8 cellular contexts compared by ENCODE assay signal in genomic region chr1:6613361-6614018, GRCh38. TPM values are rescaled to one million over a fixed set of nuclear protein-coding genes. Genes with fewer than 3 reads are reported as not detected.
DNase-seq lines count a peak whose midpoint lies in the region; ATAC-seq, FAIRE-seq and TF ChIP-seq lines count a peak whose summit lies in the region.

TSS of gene PHF13 (plus strand) at chr1:6613731. CDS start at chr1:6614067, 336 bp downstream.

- H4K20me1 ChIP-seq in OCI-LY1 (ENCODE audit: insufficient read depth, low read length), result no peaks in the 10 kb centered on the region

- peak within 1 kb of the TSS; percentile 99 for H3K4me2 ChIP-seq in OCI-LY1 (ENCODE audit: low read length)

- H3K4me3 Mint-ChIP-seq in endothelial cell (ENCODE audit: unreplicated experiment) (peak within 1 kb of the TSS; percentile 94), mesothelial cell of epicardium (peak within 1 kb of the TSS; percentile 91)

- H3K27me3 ChIP-seq in OCI-LY1 (ENCODE audit: insufficient read depth, low read length), result no peaks in the 10 kb centered on the region

- no peaks in the 10 kb centered on the region for H3K9me2 ChIP-seq in OCI-LY1 (ENCODE audit: low read depth, low read length)

- FAIRE-seq in D721Med (lab: Jason Lieb, UNC), result no peak

- ATAC-seq in GM21526 (IDR thresholded peaks at IDR 0.05; ENCODE audit: low FRiP score, unreplicated experiment), result peak; percentile 84

- H2AFZ ChIP-seq in OCI-LY1 (ENCODE audit: low read length), result no peak within 1 kb of the TSS

- no peak for TF ChIP-seq CTCF in D721Med (IDR thresholded peaks at IDR 0.05; ENCODE audit: insufficient read depth, missing control alignments)
- TF ChIP-seq CTCF in OCI-LY1 (IDR thresholded peaks at IDR 0.05; ENCODE audit: low read length), result no peak
- no peak for TF ChIP-seq CTCF in endothelial cell (IDR thresholded peaks at IDR 0.05; ENCODE audit: unreplicated experiment)
- TF ChIP-seq CTCF in mesothelial cell of epicardium (IDR thresholded peaks at IDR 0.05; ENCODE audit: unreplicated experiment), result no peak

- H3K9ac ChIP-seq in OCI-LY1 (ENCODE audit: low read length), result peak within 1 kb of the TSS; percentile 99

- peaks cover 5% of the 10 kb centered on the region; the same call in 1 of the 2 replicates for H3F3A ChIP-seq in OCI-LY1 (ENCODE audit: insufficient read depth, low read length)

- peaks cover 20% of the 10 kb centered on the region for H3K79me2 ChIP-seq in OCI-LY1 (ENCODE audit: insufficient read depth, low read length)

- H3K27ac ChIP-seq in OCI-LY1 (ENCODE audit: low read depth, low read length, poor library complexity, severe bottlenecking), result peak within 1 kb of the TSS; percentile 40

- DNase-seq in D721Med (ENCODE audit: insufficient read length, low spot score) (peak; percentile 78), HuH-7 (ENCODE audit: low spot score) (peak; percentile 97), endothelial cell (ENCODE audit: low spot score) (peak; percentile 99), mesothelial cell of epicardium (ENCODE audit: low spot score in 2 of 2, unreplicated experiment in 2 of 2) (peak; percentile 100)
- peak; percentile 100 for DNase-seq in activated CD8-positive, alpha-beta memory T cell treated with anti-CD3 and anti-CD28 coated beads, Interleukin-2, amount 50 U/mL, for 4 hours
- peak; percentile 99 to 100 for DNase-seq in stimulated activated CD8-positive, alpha-beta memory T cell treated with anti-CD3 and anti-CD28 coated beads, Interleukin-15, amount 100 ng/mL, for 4 hours (ENCODE audit: low read depth in 2 of 2)

- H3K9me3 ChIP-seq in OCI-LY1 (ENCODE audit: low read length), result no peaks in the 10 kb centered on the region

- peaks cover 6% of the 10 kb centered on the region for H3K36me3 Mint-ChIP-seq in endothelial cell (ENCODE audit: low read depth, unreplicated experiment)
- no peaks in the 10 kb centered on the region for H3K36me3 Mint-ChIP-seq in mesothelial cell of epicardium

- peaks cover 6% of the 10 kb centered on the region for H3K27me3 Mint-ChIP-seq in endothelial cell (ENCODE audit: unreplicated experiment)
- H3K27me3 Mint-ChIP-seq in mesothelial cell of epicardium (ENCODE audit: low read depth), result no peaks in the 10 kb centered on the region

- H3K4me1 Mint-ChIP-seq in endothelial cell (ENCODE audit: unreplicated experiment), result peaks cover 12% of the 10 kb centered on the region
- H3K4me1 Mint-ChIP-seq in mesothelial cell of epicardium, result peaks cover 30% of the 10 kb centered on the region

- peak within 1 kb of the TSS; percentile 99 for H3K4me3 ChIP-seq in OCI-LY1 (ENCODE audit: low read depth, low read length, poor library complexity, severe bottlenecking)

- H3K27ac Mint-ChIP-seq in endothelial cell (ENCODE audit: unreplicated experiment) (peak within 1 kb of the TSS; percentile 40), mesothelial cell of epicardium (peak within 1 kb of the TSS; percentile 98)

- H3K9me3 Mint-ChIP-seq in endothelial cell (ENCODE audit: unreplicated experiment), result no peaks in the 10 kb centered on the region
- no peaks in the 10 kb centered on the region for H3K9me3 Mint-ChIP-seq in mesothelial cell of epicardium

- H3K4me1 ChIP-seq in OCI-LY1 (ENCODE audit: insufficient read depth, low read length, severe bottlenecking), result peaks cover 33% of the 10 kb centered on the region

- H3K36me3 ChIP-seq in OCI-LY1 (ENCODE audit: insufficient read depth, low read length), result peaks cover 21% of the 10 kb centered on the region; the same call in 1 of the 2 replicates

RNA-seq across cellular contexts. Expression of gene PHF13, which starts in this region (rescaled TPM):
- total RNA-seq in endothelial cell (ENCODE audit: unreplicated experiment), result 21.6 TPM
- 33.7 to 35.0 TPM (median 34.0 TPM) in 3 replicates for total RNA-seq in mesothelial cell of epicardium

Comparison
In these comparisons a context has a peak if more than half of its experiments do, and no peak if none do; other contexts are left out.
1. Peak in every context shown above with its lines: DNase-seq, ATAC-seq, H3K4me3 ChIP-seq and H3K27ac ChIP-seq.